In the genomic region with DNA sequence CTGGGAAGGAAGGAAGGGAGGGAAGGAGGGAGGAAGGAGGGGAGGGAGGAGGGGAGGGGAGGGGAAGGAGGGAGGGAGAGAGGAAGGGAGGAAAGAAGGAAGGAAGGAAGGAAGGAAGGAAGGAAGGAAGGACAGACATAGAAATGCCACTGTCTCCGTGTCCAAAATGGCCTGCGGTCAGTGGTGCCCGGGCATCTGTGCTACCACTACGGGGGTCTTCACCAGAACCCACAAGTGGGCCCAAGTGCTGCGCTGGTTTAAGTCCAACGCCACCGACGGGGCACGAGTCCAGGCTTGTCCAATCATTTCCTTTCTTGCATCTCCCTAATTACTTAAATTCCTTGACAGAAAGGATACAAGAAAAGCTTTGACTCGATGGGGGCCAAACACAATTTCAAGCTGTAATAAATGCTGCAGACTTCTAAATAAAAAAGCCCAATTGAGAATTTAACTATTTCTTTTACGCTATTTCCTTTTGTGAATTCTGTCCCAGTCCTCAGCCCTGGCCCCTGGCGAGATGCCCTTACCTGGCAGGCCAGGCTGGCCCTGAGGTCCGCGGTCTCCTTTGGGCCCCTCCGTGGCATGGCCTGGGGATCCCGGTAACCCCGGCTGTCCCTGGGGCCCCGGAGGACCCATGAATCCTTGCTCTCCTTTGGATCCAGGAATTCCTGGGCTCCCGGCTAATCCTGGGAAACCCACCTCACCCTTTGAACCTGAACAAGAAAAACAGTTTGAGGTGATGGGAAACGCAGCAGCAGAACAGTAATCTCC, we compare ENCODE assay signal across 23 cellular contexts.
"Had no signal": no experiment of that assay in that cellular context is flagged by ENCODE, and none has a peak within 500 bp of the region (broad histone marks: within the 10 kb centered on the region; RNA-seq: fewer than 3 reads in every experiment).

No MANE protein-coding gene starts in this region.

- H3K36me3 ChIP-seq: neural progenitor cell had no signal

- H3K9ac ChIP-seq: neural progenitor cell had no signal

- FAIRE-seq: endometrium, kidney, urothelium cell line had no signal

- H3K4me2 ChIP-seq: hepatocyte, neural progenitor cell had no signal

- H3K4me1 ChIP-seq: foreskin keratinocyte, right atrium auricular region, spleen had no signal

- H3K4me3 ChIP-seq: hepatocyte, lung, neural progenitor cell, right atrium auricular region, spleen had no signal

- H3K9me3 ChIP-seq: right atrium auricular region had no signal

- H3K27me3 ChIP-seq: foreskin keratinocyte, hepatocyte, neural progenitor cell, right atrium auricular region, spleen had no signal

- H3K27ac ChIP-seq: foreskin keratinocyte, neural progenitor cell, right atrium auricular region had no signal

- H3K79me2 ChIP-seq: hepatocyte had no signal

- DNase-seq: central memory CD4-positive, alpha-beta T cell; effector memory CD4-positive, alpha-beta T cell; foreskin keratinocyte; head of caudate nucleus; kidney; left cardiac atrium; left ventricle myocardium superior; mesenchymal stem cell; midbrain; spleen; stimulated activated CD4-positive, alpha-beta T cell treated with anti-CD3 and anti-CD28 coated beads, Interleukin-15, amount 100 ng/mL, for 24 hours; stimulated activated CD4-positive, alpha-beta T cell treated with anti-CD3 and anti-CD28 coated beads, Interleukin-1b, Interleukin-23, amount 100 ng/mL, for 48 hours; stimulated activated CD4-positive, alpha-beta T cell treated with anti-CD3 and anti-CD28 coated beads, Interleukin-4, amount 100 ng/mL, for 4 hours; stimulated activated naive B cell treated with anti-CD40 and anti-IgM and Interleukin-4, amounts not matched to agents 10 μg/mL and 1 μg/mL and 100 μg/mL, for 72 hours; stimulated activated naive CD8-positive, alpha-beta T cell treated with anti-CD3 and anti-CD28 coated beads, Interleukin-15, amount 100 ng/mL, for 72 hours; substantia nigra had no signal

- ATAC-seq: foreskin keratinocyte; left cardiac atrium; left ventricle myocardium superior; natural killer cell treated with Interleukin-12 subunit alpha and Interleukin-12 subunit beta and Interleukin-15 and Interleukin-18, amount 100 ng/mL, for 72 hours; stimulated activated naive B cell treated with anti-CD40 and anti-IgM and Interleukin-4, amounts not matched to agents 10 μg/mL and 1 μg/mL and 100 μg/mL, for 72 hours; stimulated activated naive CD8-positive, alpha-beta T cell treated with anti-CD3 and anti-CD28 coated beads, Interleukin-15, amount 100 ng/mL, for 72 hours had no signal

- H2AFZ ChIP-seq: hepatocyte, neural progenitor cell had no signal
